In genomic region chr10:69494626-69495558, GRCh38 we compare ENCODE assay signal across 11 cellular contexts. TPM values are rescaled to one million over a fixed set of nuclear protein-coding genes. Genes with fewer than 3 reads are reported as not detected.
DNase-seq lines count a peak whose midpoint lies in the region; ATAC-seq and TF ChIP-seq lines count a peak whose summit lies in the region.
"Had no signal": no experiment of that assay in that cellular context is flagged by ENCODE, and none has a peak within 500 bp of the region (broad histone marks: within the 10 kb centered on the region; RNA-seq: fewer than 3 reads in every experiment).

No MANE protein-coding gene starts in this region.

- intact Hi-C loops in gastrocnemius medialis (cut with DNase I; ENCODE audit: low total_unique reads) = loop anchor here (2.0 kb wide), 1 partner anchor 14 kb away; no protein-coding TSS in a partner anchor

- H3K9me3 ChIP-seq in gastrocnemius medialis = no peaks in the 10 kb centered on the region

- H3K27ac ChIP-seq in cingulate gyrus (ENCODE audit: low read depth, low read length) (peak overlapping the region; percentile 99), gastrocnemius medialis (peak overlapping the region; percentile 82 to 91 (median 84))

- H3K4me1 ChIP-seq in gastrocnemius medialis = peaks cover 54 to 56% of the 10 kb centered on the region in 2 donors

- no peaks in the 10 kb centered on the region for H3K36me3 ChIP-seq in gastrocnemius medialis

- no peak for TF ChIP-seq CTCF in gastrocnemius medialis (IDR thresholded peaks at IDR 0.05 in 4 of 5, conservative IDR thresholded peaks at IDR 0.05 in 1 of 5)

- no peak for ATAC-seq in gastrocnemius medialis
- no peak for ATAC-seq in GM19397 (IDR thresholded peaks at IDR 0.05; ENCODE audit: unreplicated experiment)
- ATAC-seq: activated CD4-positive, alpha-beta T cell treated with anti-CD3 and anti-CD28 coated beads for 36 hours; esophagus mucosa had no signal

- in situ Hi-C loops in G401 (cut with HindIII; ENCODE audit: low sequenced_read_pairs) (no loop called here), gastrocnemius medialis (cut with MboI; ENCODE audit: low sequenced_read_pairs in 4 of 4) (no loop called here)

- H3K4me3 ChIP-seq in gastrocnemius medialis = no peak overlapping the region

- no peak for TF ChIP-seq POLR2A in gastrocnemius medialis (IDR thresholded peaks at IDR 0.05)

- peak; percentile 59 for DNase-seq in G401 (ENCODE audit: low spot score)
- peak; percentile 96 for DNase-seq in medulla oblongata (ENCODE audit: extremely low spot score)
- peak in 1 of 2 donors; percentile 16 for DNase-seq in gastrocnemius medialis
- DNase-seq in activated T-cell treated with anti-CD3 and anti-CD28 coated beads, Interleukin-2, amount 50 U/mL, for 48 hours = no peak
- DNase-seq in NCI-H345 (lab: John Stamatoyannopoulos, UW) = no peak
- no peak for DNase-seq in effector CD8-positive, alpha-beta T cell (lab: John Stamatoyannopoulos, UW)
- DNase-seq: activated CD4-positive, alpha-beta T cell treated with anti-CD3 and anti-CD28 coated beads for 36 hours; DMS79 treated with DMSO at 0.1 percent for 48 hours had no signal

- H3K27me3 ChIP-seq in gastrocnemius medialis = no peaks in the 10 kb centered on the region

RNA-seq across cellular contexts. Expression of gene TSPAN15, which starts 43.6 kb away (rescaled TPM):
- total RNA-seq in G401 (2014; rRNA removed; shearing (Covaris generic)) = 10.2 and 14.6 TPM in 2 replicates
- total RNA-seq in gastrocnemius medialis = 10 to 100 TPM in 2 of 4 donors, 1 to 10 TPM in 2; 7.9 to 21.0 (median 11.8) TPM

Comparison
In these comparisons a context has a peak if more than half of its experiments do, and no peak if none do; other contexts are left out.
1. DNase-seq: peak in G401 (single experiment) and medulla oblongata (single experiment); none in activated T-cell treated with anti-CD3 and anti-CD28 coated beads, Interleukin-2, amount 50 U/mL, for 48 hours (0 of 2), NCI-H345 (single experiment) and effector CD8-positive, alpha-beta T cell (single experiment).